ENCODE assay signal across 8 cellular contexts in genomic region chr2:64698668-64699444, GRCh38. TPM values are rescaled to one million over a fixed set of nuclear protein-coding genes. Genes with fewer than 3 reads are reported as not detected.
DNase-seq lines count a peak whose midpoint lies in the region; ATAC-seq, FAIRE-seq and TF ChIP-seq lines count a peak whose summit lies in the region.

No MANE protein-coding gene starts in this region.

- TF ChIP-seq CTCF in K562 (IDR thresholded peaks at IDR 0.05 in 2 of 3, conservative IDR thresholded peaks at IDR 0.05 in 1 of 3; ENCODE audit: insufficient read depth in 2 of 3, low read depth in 1 of 3, low read length in 3 of 3) (no peak), smooth muscle cell (IDR thresholded peaks at IDR 0.05; ENCODE audit: borderline replicate concordance, insufficient read depth, poor library complexity, severe bottlenecking) (no peak), uterus (IDR thresholded peaks at IDR 0.05) (no peak)

- FAIRE-seq in K562 (lab: Jason Lieb, UNC) = no peak

- no peak overlapping the region for H3K4me3 ChIP-seq in K562
- H3K4me3 ChIP-seq in smooth muscle cell = no peak overlapping the region
- no peak overlapping the region for H3K4me3 ChIP-seq in uterus

- no peak overlapping the region for H3K4me2 ChIP-seq in K562 (ENCODE audit: insufficient read depth, low read length)
- H3K4me2 ChIP-seq in smooth muscle cell = peak overlapping the region; percentile 53

- TF ChIP-seq POLR2A in K562 (conservative IDR thresholded peaks at IDR 0.05) (no peak), uterus (IDR thresholded peaks at IDR 0.05) (no peak)

- peak; percentile 74 for ATAC-seq in GM19467 (IDR thresholded peaks at IDR 0.05; ENCODE audit: unreplicated experiment)
- ATAC-seq in HG03460 (IDR thresholded peaks at IDR 0.05; ENCODE audit: unreplicated experiment) = peak; percentile 87
- no peak for ATAC-seq in K562

- POLR2A ChIA-PET in K562 (lab: Yijun Ruan, JAX) = no interaction called here

- H3K9ac ChIP-seq in K562 (ENCODE audit: insufficient read depth in 1 of 2, low read depth in 2 of 2, low read length in 2 of 2) (no peak overlapping the region), smooth muscle cell (ENCODE audit: low read depth) (peak overlapping the region; percentile 50)

- H2AFZ ChIP-seq in K562 (ENCODE audit: low read depth, low read length) (no peak overlapping the region), smooth muscle cell (ENCODE audit: low read depth) (no peak overlapping the region)

- in situ Hi-C loops in K562 (cut with MboI) = no loop called here

- H3F3A ChIP-seq in smooth muscle cell (ENCODE audit: low read depth) = peaks cover 5% of the 10 kb centered on the region

- BruUV-seq in K562 (replicated peaks; lab: Mats Ljungman, UMichigan) = no TSS peak

- WGBS in K562 (ENCODE audit: insufficient coverage, low coverage, missing lambda C conversion rate) = 82% methylated on average over 4 of the region's 4 CpGs
- WGBS in smooth muscle cell (ENCODE audit: low lambda C conversion rate) = 33% methylated on average over 4 of the region's 4 CpGs

- no peaks in the 10 kb centered on the region for H4K20me1 ChIP-seq in K562 (replicated peaks; ENCODE audit: control insufficient read depth, insufficient read depth, low read length)
- H4K20me1 ChIP-seq in smooth muscle cell (ENCODE audit: low read depth) = no peaks in the 10 kb centered on the region

- no peaks in the 10 kb centered on the region for H3K9me1 ChIP-seq in K562 (ENCODE audit: control insufficient read depth, insufficient read depth, low read length)

- intact Hi-C loops in K562 (cut with micrococcal nuclease) = no loop called here
- intact Hi-C loops in uterus (cut with DNase I; ENCODE audit: low total_unique reads) = no loop called here

- H3K4me1 ChIP-seq in K562 (replicated peaks in 1 of 2; ENCODE audit: control insufficient read depth in 2 of 2, insufficient read depth in 2 of 2, low read length in 2 of 2) = peaks cover 0 to 10% of the 10 kb centered on the region in 2 experiments; a peak in 1 of 5 replicates
- peaks cover 27% of the 10 kb centered on the region for H3K4me1 ChIP-seq in smooth muscle cell (ENCODE audit: low read depth)
- no peaks in the 10 kb centered on the region for H3K4me1 ChIP-seq in uterus

- H3K79me2 ChIP-seq in K562 (ENCODE audit: control insufficient read depth, insufficient read depth, low read length) (no peaks in the 10 kb centered on the region), smooth muscle cell (ENCODE audit: low read depth) (peaks cover 10% of the 10 kb centered on the region)

- DNase-seq in DMS53 (lab: John Stamatoyannopoulos, UW) (peak; percentile 52), K562 (ENCODE audit: extremely low read depth in 1 of 4, low spot score in 3 of 4) (no peak), smooth muscle cell (lab: John Stamatoyannopoulos, UW; ENCODE audit: unreplicated experiment) (no peak), uterus (no peak), OCI-M2 (lab: John Stamatoyannopoulos, UW; ENCODE audit: unreplicated experiment) (no peak), KG1 (lab: John Stamatoyannopoulos, UW) (no peak)

- H3K27ac ChIP-seq in K562 (ENCODE audit: extremely low read depth, low read depth, low read length) (no peak overlapping the region), smooth muscle cell (ENCODE audit: low read depth) (peak overlapping the region; percentile 81), uterus (no peak overlapping the region)

- H3K27me3 ChIP-seq in K562 (ENCODE audit: control insufficient read depth in 2 of 2, insufficient read depth in 2 of 2, low read length in 2 of 2) = no peaks in the 10 kb centered on the region
- no peaks in the 10 kb centered on the region for H3K27me3 ChIP-seq in smooth muscle cell (ENCODE audit: low read depth)
- no peaks in the 10 kb centered on the region for H3K27me3 ChIP-seq in uterus

- CTCF ChIA-PET in K562 (lab: Yijun Ruan, JAX; ENCODE audit: low intra/inter-chr PET ratio) = no interaction called here

- no peaks in the 10 kb centered on the region for H3K9me3 ChIP-seq in K562 (replicated peaks; ENCODE audit: control insufficient read depth, insufficient read depth, low read depth, low read length)
- no peaks in the 10 kb centered on the region for H3K9me3 ChIP-seq in smooth muscle cell (replicated peaks; ENCODE audit: low read depth)
- no peaks in the 10 kb centered on the region for H3K9me3 ChIP-seq in uterus

- no peak for TF ChIP-seq RAD21 in K562 (CRISPR knock-in tag; conservative IDR thresholded peaks at IDR 0.05 in 1 of 2, IDR thresholded peaks at IDR 0.05 in 1 of 2)

- no peak for TF ChIP-seq EP300 in K562 (IDR thresholded peaks at IDR 0.05; ENCODE audit: low read length)

- H3K36me3 ChIP-seq in K562 (ENCODE audit: control insufficient read depth, insufficient read depth, low read length) = no peaks in the 10 kb centered on the region
- no peaks in the 10 kb centered on the region for H3K36me3 ChIP-seq in smooth muscle cell (ENCODE audit: low read depth)
- no peaks in the 10 kb centered on the region for H3K36me3 ChIP-seq in uterus

TF ChIP-seq in K562, 482 proteins besides CTCF, POLR2A, EP300 and RAD21 (continues in another document):
- no peak for TF ChIP-seq NR2F6 (CRISPR knock-in tag; IDR thresholded peaks at IDR 0.05)
- no peak for TF ChIP-seq MTF1 (CRISPR knock-in tag; IDR thresholded peaks at IDR 0.05; ENCODE audit: borderline replicate concordance)
- TF ChIP-seq CEBPG (CRISPR knock-in tag; IDR thresholded peaks at IDR 0.05) = no peak
- TF ChIP-seq CEBPG (tag; conservative IDR thresholded peaks at IDR 0.05 in 1 of 2, IDR thresholded peaks at IDR 0.05 in 1 of 2) = no peak
- no peak for TF ChIP-seq MCM5 (IDR thresholded peaks at IDR 0.05; ENCODE audit: low read depth)
- TF ChIP-seq FOSL1 (tag; conservative IDR thresholded peaks at IDR 0.05) = peak; percentile 51
- no peak for TF ChIP-seq SNIP1 (IDR thresholded peaks at IDR 0.05; ENCODE audit: low read depth)
- TF ChIP-seq, protein P1, sequence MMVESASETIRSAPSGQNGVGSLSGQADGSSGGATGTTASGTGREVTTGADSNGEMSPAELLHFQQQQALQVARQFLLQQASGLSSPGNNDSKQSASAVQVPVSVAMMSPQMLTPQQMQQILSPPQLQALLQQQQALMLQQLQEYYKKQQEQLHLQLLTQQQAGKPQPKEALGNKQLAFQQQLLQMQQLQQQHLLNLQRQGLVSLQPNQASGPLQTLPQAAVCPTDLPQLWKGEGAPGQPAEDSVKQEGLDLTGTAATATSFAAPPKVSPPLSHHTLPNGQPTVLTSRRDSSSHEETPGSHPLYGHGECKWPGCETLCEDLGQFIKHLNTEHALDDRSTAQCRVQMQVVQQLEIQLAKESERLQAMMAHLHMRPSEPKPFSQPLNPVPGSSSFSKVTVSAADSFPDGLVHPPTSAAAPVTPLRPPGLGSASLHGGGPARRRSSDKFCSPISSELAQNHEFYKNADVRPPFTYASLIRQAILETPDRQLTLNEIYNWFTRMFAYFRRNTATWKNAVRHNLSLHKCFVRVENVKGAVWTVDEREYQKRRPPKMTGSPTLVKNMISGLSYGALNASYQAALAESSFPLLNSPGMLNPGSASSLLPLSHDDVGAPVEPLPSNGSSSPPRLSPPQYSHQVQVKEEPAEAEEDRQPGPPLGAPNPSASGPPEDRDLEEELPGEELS (CRISPR knock-in tag; IDR thresholded peaks at IDR 0.05; ENCODE audit: borderline replicate concordance) = no peak
- TF ChIP-seq SIN3B (IDR thresholded peaks at IDR 0.05; ENCODE audit: low read depth) = no peak
- TF ChIP-seq EZH2 (IDR thresholded peaks at IDR 0.05; ENCODE audit: borderline replicate concordance, low read depth, low read length) = no peak
- no peak for TF ChIP-seq GTF2A2 (tag; IDR thresholded peaks at IDR 0.05)
- no peak for TF ChIP-seq HOXB6 (CRISPR knock-in tag; IDR thresholded peaks at IDR 0.05; ENCODE audit: borderline replicate concordance)
- TF ChIP-seq ZBTB49 (CRISPR knock-in tag; IDR thresholded peaks at IDR 0.05; ENCODE audit: borderline replicate concordance) = no peak

RNA-seq across cellular contexts. Expression of gene SERTAD2, which starts 45.1 kb away (rescaled TPM):
- total RNA-seq in K562 (2011; cell fraction: chromatin; rRNA removed; ENCODE audit: low replicate concordance) = 9.0 and 18.6 TPM in 2 replicates
- total RNA-seq in K562 (2011; cell fraction: nucleolus; rRNA removed) = 8.2 and 9.5 TPM in 2 replicates
- total RNA-seq in K562 (2011; cell fraction: nucleoplasm; rRNA removed) = 17.8 and 37.0 TPM in 2 replicates
- total RNA-seq in K562 (2014; rRNA removed) (5.3 and 5.9 TPM in 2 replicates), K562 (2014; rRNA removed; fragmentation: Illumina TruSeq; extraction: Trizol) (5.7 and 6.1 TPM in 2 replicates), K562 (2015; rRNA removed; fragmentation: Illumina TruSeq; extraction: Trizol) (6.5 and 7.1 TPM in 2 replicates), K562 (2021) (11.3 and 11.6 TPM in 2 replicates), smooth muscle cell (23.2 and 23.8 TPM in 2 replicates), uterus (10 to 100 TPM in 2 of 4 donors, 1 to 10 TPM in 2; 1.8 to 29.5 (median 8.9) TPM)
- polyA plus RNA-seq in K562 (2011; rRNA removed) (5.9 and 6.6 TPM in 2 replicates), K562 (2014; fragmentation: Illumina TruSeq; extraction: Trizol) (9.4 and 12.5 TPM in 2 replicates), K562 (2014; fragmentation: Nextera tagmentation; extraction: Ambion mirVana) (1 to 10 TPM; 3.0 to 3.4 TPM), K562 (2014; rRNA removed) (6.3 and 7.5 TPM in 2 replicates), smooth muscle cell (14.2 TPM in 2 replicates)
- polyA plus RNA-seq in K562 (2011; cell fraction: cytosol; rRNA removed) = 6.1 and 8.2 TPM in 2 replicates
- 5.4 and 7.0 TPM in 2 replicates for polyA plus RNA-seq in K562 (2011; cell fraction: nucleus; rRNA removed)
- polyA plus RNA-seq in K562 (2012) = 10.7 and 11.1 TPM in 2 replicates
- 11.4 and 12.5 TPM in 2 replicates for polyA minus RNA-seq in K562 (2011; rRNA and poly(A)+ RNA removed)
- 5.9 and 8.6 TPM in 2 replicates for polyA minus RNA-seq in K562 (2011; cell fraction: cytosol; rRNA and poly(A)+ RNA removed)
- 7.7 and 10.0 TPM in 2 replicates for polyA minus RNA-seq in K562 (2011; cell fraction: nucleus; rRNA and poly(A)+ RNA removed)
